23 cellular contexts compared by ENCODE assay signal in genomic region chr2:170090229-170090628, GRCh38.
"Had no signal": no experiment of that assay in that cellular context is flagged by ENCODE, and none has a peak within 500 bp of the region (broad histone marks: within the 10 kb centered on the region; RNA-seq: fewer than 3 reads in every experiment).

No MANE protein-coding gene starts in this region.

- H3K4me3 ChIP-seq: adrenal gland, SJCRH30, SK-N-MC had no signal

- H3K36me3 ChIP-seq: adrenal gland, SJCRH30 had no signal

- H3K36me3 Mint-ChIP-seq: activated naive CD4-positive, alpha-beta T cell treated with anti-CD3 and anti-CD28 coated beads, Interleukin-2, amount 50 U/mL, for 72 hours; brain had no signal

- H3K27ac ChIP-seq: adrenal gland, SJCRH30, SK-N-MC had no signal

- FAIRE-seq: TTC549 had no signal

- H3K4me1 Mint-ChIP-seq: activated CD4-positive, alpha-beta T cell treated with anti-CD3 and anti-CD28 coated beads, Interleukin-2, amount 10 ng/mL, durations not matched to agents 24 days and 14 days had no signal

- DNase-seq: activated CD4-positive, alpha-beta T cell treated with anti-CD3 and anti-CD28 coated beads, Interleukin-2, amount 10 ng/mL, durations not matched to agents 24 days and 14 days; activated CD4-positive, alpha-beta T cell treated with anti-CD3 and anti-CD28 coated beads, Interleukin-2, amount 50 U/mL, for 4 hours; activated CD8-positive, alpha-beta T cell treated with anti-CD3 and anti-CD28 coated beads for 36 hours; activated gamma-delta T cell treated with Interleukin-2 at 50 U/mL for 16 hours; activated naive CD4-positive, alpha-beta T cell treated with anti-CD3 and anti-CD28 coated beads for 36 hours; activated T-cell treated with anti-CD3 and anti-CD28 coated beads, Interleukin-2, amount 50 U/mL, for 24 hours; adrenal gland; central memory CD4-positive, alpha-beta T cell; NCI-H1092; NCI-H1436 treated with DMSO at 0.1 percent for 48 hours; NCI-H1694 treated with DMSO at 0.1 percent for 48 hours; NCI-H2029; NCI-H345; NCI-H524 treated with DMSO at 0.1 percent for 48 hours; SHP77; SJCRH30; T1000 had no signal

- H3K4me3 Mint-ChIP-seq: activated CD4-positive, alpha-beta T cell treated with anti-CD3 and anti-CD28 coated beads, Interleukin-2, amount 10 ng/mL, durations not matched to agents 24 days and 14 days; activated CD8-positive, alpha-beta T cell treated with anti-CD3 and anti-CD28 coated beads for 36 hours; activated naive CD4-positive, alpha-beta T cell treated with anti-CD3 and anti-CD28 coated beads for 36 hours; activated T-cell treated with anti-CD3 and anti-CD28 coated beads, Interleukin-2, amount 50 U/mL, for 24 hours; activated T-helper 1 cell treated with anti-CD3 and anti-CD28 coated beads, Interleukin-12 subunit alpha, Interleukin-12 subunit beta, Interleukin-2, Interleukin-4 antibody, amounts not matched to agents 30 ng/mL and 10 ng/mL and 1 ng/mL, durations not matched to agents 14 hours and 24 hours and 36 hours; brain had no signal

- H3K9me3 ChIP-seq: adrenal gland, SJCRH30 had no signal

- H3K4me1 ChIP-seq: adrenal gland, SJCRH30 had no signal

- H3K27ac Mint-ChIP-seq: activated CD4-positive, alpha-beta T cell treated with anti-CD3 and anti-CD28 coated beads, Interleukin-2, amount 10 ng/mL, durations not matched to agents 24 days and 14 days; activated CD8-positive, alpha-beta T cell treated with anti-CD3 and anti-CD28 coated beads for 36 hours; activated naive CD4-positive, alpha-beta T cell treated with anti-CD3 and anti-CD28 coated beads for 36 hours; activated naive CD4-positive, alpha-beta T cell treated with anti-CD3 and anti-CD28 coated beads, Interleukin-2, amount 50 U/mL, for 72 hours; activated T-cell treated with anti-CD3 and anti-CD28 coated beads, Interleukin-2, amount 50 U/mL, for 24 hours; activated T-helper 1 cell treated with anti-CD3 and anti-CD28 coated beads, Interleukin-12 subunit alpha, Interleukin-12 subunit beta, Interleukin-2, Interleukin-4 antibody, amounts not matched to agents 30 ng/mL and 10 ng/mL and 1 ng/mL, durations not matched to agents 14 hours and 24 hours and 36 hours had no signal

- H3K9me3 Mint-ChIP-seq: activated CD4-positive, alpha-beta T cell treated with anti-CD3 and anti-CD28 coated beads, Interleukin-2, amount 10 ng/mL, durations not matched to agents 24 days and 14 days; activated T-helper 1 cell treated with anti-CD3 and anti-CD28 coated beads, Interleukin-12 subunit alpha, Interleukin-12 subunit beta, Interleukin-2, Interleukin-4 antibody, amounts not matched to agents 30 ng/mL and 10 ng/mL and 1 ng/mL, durations not matched to agents 14 hours and 24 hours and 36 hours had no signal

- H3K27me3 Mint-ChIP-seq: activated CD8-positive, alpha-beta T cell treated with anti-CD3 and anti-CD28 coated beads for 36 hours; activated T-cell treated with anti-CD3 and anti-CD28 coated beads, Interleukin-2, amount 50 U/mL, for 24 hours; brain had no signal

- ATAC-seq: activated CD8-positive, alpha-beta T cell treated with anti-CD3 and anti-CD28 coated beads for 36 hours; activated naive CD4-positive, alpha-beta T cell treated with anti-CD3 and anti-CD28 coated beads, Interleukin-2, amount 50 U/mL, for 72 hours; Panc1 had no signal

- H3K27me3 ChIP-seq: adrenal gland, SJCRH30 had no signal
